ENCODE assay signal across 18 cellular contexts in genomic region chr11:74468521-74469280, GRCh38. TPM values are rescaled to one million over a fixed set of nuclear protein-coding genes. Genes with fewer than 3 reads are reported as not detected.
"Had no signal": no experiment of that assay in that cellular context is flagged by ENCODE, and none has a peak within 500 bp of the region (broad histone marks: within the 10 kb centered on the region; RNA-seq: fewer than 3 reads in every experiment).

No MANE protein-coding gene starts in this region.

- H3K36me3 Mint-ChIP-seq: activated naive CD8-positive, alpha-beta T cell; WTC11 had no signal

- H3K9me3 ChIP-seq: esophagus muscularis mucosa, neutrophil, tibial nerve had no signal

- H3K27ac Mint-ChIP-seq: activated CD8-positive, alpha-beta T cell treated with anti-CD3 and anti-CD28 coated beads for 36 hours; activated naive CD8-positive, alpha-beta T cell; T-helper 1 cell treated with Interleukin-12 subunit alpha and Interleukin-12 subunit beta and Interleukin-4 antibody, amounts not matched to agents 30 μg/mL and 1 μg/mL, for 36 hours; WTC11 had no signal

- H3K9me3 Mint-ChIP-seq: activated CD8-positive, alpha-beta T cell treated with anti-CD3 and anti-CD28 coated beads for 36 hours; activated T-cell treated with anti-CD3 and anti-CD28 coated beads, Interleukin-2, amount 50 U/mL, for 4 hours; T-helper 1 cell treated with Interleukin-12 subunit alpha and Interleukin-12 subunit beta and Interleukin-4 antibody, amounts not matched to agents 30 μg/mL and 1 μg/mL, for 36 hours; WTC11 had no signal

- ATAC-seq: activated CD8-positive, alpha-beta T cell treated with anti-CD3 and anti-CD28 coated beads for 36 hours; activated T-cell treated with anti-CD3 and anti-CD28 coated beads, Interleukin-2, amount 50 U/mL, for 4 hours; left ventricle myocardium superior had no signal

- H3K4me3 ChIP-seq: esophagus muscularis mucosa had no signal

- H3K4me3 Mint-ChIP-seq: activated CD8-positive, alpha-beta T cell treated with anti-CD3 and anti-CD28 coated beads for 36 hours; activated T-cell treated with anti-CD3 and anti-CD28 coated beads, Interleukin-2, amount 50 U/mL, for 4 hours; T-helper 1 cell treated with Interleukin-12 subunit alpha and Interleukin-12 subunit beta and Interleukin-4 antibody, amounts not matched to agents 30 μg/mL and 1 μg/mL, for 36 hours had no signal

- DNase-seq: activated CD4-positive, alpha-beta T cell treated with anti-CD3 and anti-CD28 coated beads for 4 hours; activated CD8-positive, alpha-beta T cell treated with anti-CD3 and anti-CD28 coated beads for 36 hours; activated effector memory CD4-positive, alpha-beta T cell treated with Interleukin-2 at 50 U/mL for 16 hours; activated T-cell treated with anti-CD3 and anti-CD28 coated beads, Interleukin-2, amount 50 U/mL, for 4 hours; amniotic stem cell; caudate nucleus; foreskin melanocyte; head of caudate nucleus; left ventricle myocardium superior; stimulated activated CD4-positive, alpha-beta T cell treated with anti-CD3 and anti-CD28 coated beads, Interleukin-4, amount 100 ng/mL, for 24 hours; stimulated activated naive CD4-positive, alpha-beta T cell treated with Interleukin-2 at 50 U/mL for 16 hours; substantia nigra had no signal

- H3K36me3 ChIP-seq: esophagus muscularis mucosa, neutrophil, tibial nerve had no signal

- H3K27me3 ChIP-seq: neutrophil, tibial nerve had no signal

RNA-seq across cellular contexts. Expression of gene KCNE3, which starts 1.4 kb away (rescaled TPM):
- total RNA-seq: activated CD8-positive, alpha-beta T cell treated with anti-CD3 and anti-CD28 coated beads for 36 hours; activated T-cell treated with anti-CD3 and anti-CD28 coated beads, Interleukin-2, amount 50 U/mL, for 4 hours had no signal
